Comparison of ENCODE assay signal across 6 cellular contexts in genomic region chr19:7916137-7916907, GRCh38. TPM values are rescaled to one million over a fixed set of nuclear protein-coding genes. Genes with fewer than 3 reads are reported as not detected.
DNase-seq lines count a peak whose midpoint lies in the region; ATAC-seq, FAIRE-seq and TF ChIP-seq lines count a peak whose summit lies in the region.

No MANE protein-coding gene starts in this region.

- H3K4me3 ChIP-seq in keratinocyte (ENCODE audit: control insufficient read depth in 2 of 3, extremely low read depth in 1 of 3, insufficient read depth in 2 of 3, low read depth in 1 of 3, low read length in 3 of 3), result peak overlapping the region; percentile 13 to 59 (median 37)

- H3K9me1 ChIP-seq in keratinocyte (ENCODE audit: control insufficient read depth, extremely low read depth, insufficient read depth, low read length), result no peaks in the 10 kb centered on the region

- DNase-seq in NCI-H146 (lab: John Stamatoyannopoulos, UW) (peak; percentile 40), NCI-H146 treated with DMSO at 0.1 percent for 48 hours (lab: John Stamatoyannopoulos, UW; ENCODE audit: unreplicated experiment) (no peak), keratinocyte (ENCODE audit: low read depth, low spot score) (no peak)
- peak; percentile 59 for DNase-seq in activated T-cell treated with anti-CD3 and anti-CD28 coated beads, Interleukin-2, amount 50 U/mL, for 1 hour

- dilution Hi-C loops in keratinocyte (cut with MboI; ENCODE audit: extremely low pct_ligation_motif_present, low sequenced_read_pairs), result no loop called here

- no peaks in the 10 kb centered on the region for H3K9me3 ChIP-seq in keratinocyte (ENCODE audit: control insufficient read depth, low read depth, low read length)

- peak overlapping the region; percentile 81 for H3K4me2 ChIP-seq in keratinocyte (ENCODE audit: control insufficient read depth, extremely low read depth, insufficient read depth, low read depth, low read length)

- peak overlapping the region; percentile 40 for H3K9ac ChIP-seq in keratinocyte (ENCODE audit: control insufficient read depth, extremely low read depth, insufficient read depth, low read length)

- no peak overlapping the region for H3K27ac ChIP-seq in keratinocyte (ENCODE audit: control insufficient read depth, insufficient read depth, low read length)

- no peak for FAIRE-seq in keratinocyte (lab: Jason Lieb, UNC)

- H3K79me2 ChIP-seq in keratinocyte (ENCODE audit: control insufficient read depth, insufficient read depth, low read length), result no peaks in the 10 kb centered on the region

- H3K36me3 ChIP-seq in keratinocyte (ENCODE audit: control insufficient read depth in 2 of 2, extremely low read depth in 1 of 2, insufficient read depth in 2 of 2, low read length in 2 of 2), result peaks cover 3 to 5% of the 10 kb centered on the region in 2 experiments

- no peak for TF ChIP-seq CTCF in keratinocyte (optimal IDR thresholded peaks at IDR 0.05 in 1 of 3, IDR thresholded peaks at IDR 0.05 in 1 of 3, conservative IDR thresholded peaks at IDR 0.05 in 1 of 3; ENCODE audit: extremely low read depth in 1 of 3, insufficient read depth in 2 of 3, low read length in 3 of 3)

- ATAC-seq in HG03520 (IDR thresholded peaks at IDR 0.05; ENCODE audit: unreplicated experiment) (no peak), HG03280 (IDR thresholded peaks at IDR 0.05; ENCODE audit: unreplicated experiment) (no peak)

- H4K20me1 ChIP-seq in keratinocyte (ENCODE audit: control insufficient read depth, extremely low read depth, insufficient read depth, low read length), result no peaks in the 10 kb centered on the region

- peaks cover 24% of the 10 kb centered on the region for H3K27me3 ChIP-seq in keratinocyte (ENCODE audit: control insufficient read depth, extremely low read depth, insufficient read depth, low read length)

- H3K4me1 ChIP-seq in keratinocyte (ENCODE audit: control insufficient read depth, extremely low read depth, insufficient read depth, low read length), result peaks cover 17% of the 10 kb centered on the region

- H2AFZ ChIP-seq in keratinocyte (ENCODE audit: control insufficient read depth, low read length), result no peak overlapping the region

RNA-seq across cellular contexts. Expression of gene TGFBR3L, which starts 1.7 kb away (rescaled TPM):
- 0.28 to 0.72 TPM (median 0.68 TPM) in 3 replicates for polyA plus RNA-seq in keratinocyte
- polyA plus RNA-seq in keratinocyte (2011; ENCODE audit: low read depth), result 6.7 TPM
- 0.29 and 1.6 TPM in 2 replicates for polyA plus RNA-seq in keratinocyte (2011; cell fraction: cytosol; rRNA removed)
- 0.34 and 1.3 TPM in 2 replicates for polyA plus RNA-seq in keratinocyte (2011; cell fraction: nucleus; rRNA removed)
- polyA plus RNA-seq in keratinocyte (2012; ENCODE audit: low replicate concordance), result 1.8 and 10.1 TPM in 2 replicates
- polyA minus RNA-seq in keratinocyte, result not detected in 3 replicates
- polyA minus RNA-seq in keratinocyte (2011; cell fraction: cytosol; rRNA and poly(A)+ RNA removed), result not detected
- polyA minus RNA-seq in keratinocyte (2011; cell fraction: nucleus; rRNA and poly(A)+ RNA removed), result 1.5 TPM in 1 of 2 replicates, not detected in the other

RNA-seq across cellular contexts. Expression of gene SNAPC2, which starts 3.8 kb away (rescaled TPM):
- polyA plus RNA-seq in keratinocyte, result 10.7 to 15.5 TPM (median 10.8 TPM) in 3 replicates
- polyA plus RNA-seq in keratinocyte (2011; ENCODE audit: low read depth), result 5.6 TPM
- 8.6 and 20.3 TPM in 2 replicates for polyA plus RNA-seq in keratinocyte (2011; cell fraction: cytosol; rRNA removed)
- 6.8 and 12.3 TPM in 2 replicates for polyA plus RNA-seq in keratinocyte (2011; cell fraction: nucleus; rRNA removed)
- polyA plus RNA-seq in keratinocyte (2012; ENCODE audit: low replicate concordance), result 20.4 and 21.6 TPM in 2 replicates
- polyA minus RNA-seq in keratinocyte, result 5.8 to 18.7 TPM (median 15.3 TPM) in 3 replicates
- 15.5 TPM for polyA minus RNA-seq in keratinocyte (2011; cell fraction: cytosol; rRNA and poly(A)+ RNA removed)
- polyA minus RNA-seq in keratinocyte (2011; cell fraction: nucleus; rRNA and poly(A)+ RNA removed), result 6.1 and 6.4 TPM in 2 replicates

RNA-seq across cellular contexts. Expression of gene CTXN1, which starts 9.6 kb away (rescaled TPM):
- 0.41 to 2.1 TPM (median 1.5 TPM) in 3 replicates for polyA plus RNA-seq in keratinocyte
- polyA plus RNA-seq in keratinocyte (2011; ENCODE audit: low read depth), result 1.2 TPM
- polyA plus RNA-seq in keratinocyte (2011; cell fraction: cytosol; rRNA removed), result 1.9 and 10.7 TPM in 2 replicates
- 1.7 and 3.9 TPM in 2 replicates for polyA plus RNA-seq in keratinocyte (2011; cell fraction: nucleus; rRNA removed)
- polyA plus RNA-seq in keratinocyte (2012; ENCODE audit: low replicate concordance), result 5.0 and 6.3 TPM in 2 replicates
- polyA minus RNA-seq in keratinocyte, result 0.22 to 2.0 TPM (median 0.30 TPM) in 3 replicates
- polyA minus RNA-seq in keratinocyte (2011; cell fraction: cytosol; rRNA and poly(A)+ RNA removed), result 30.5 TPM
- polyA minus RNA-seq in keratinocyte (2011; cell fraction: nucleus; rRNA and poly(A)+ RNA removed), result 0.62 and 4.4 TPM in 2 replicates

RNA-seq across cellular contexts. Expression of gene MAP2K7, which starts 12.6 kb away (rescaled TPM):
- 8.4 to 11.7 TPM (median 10.9 TPM) in 3 replicates for polyA plus RNA-seq in keratinocyte
- polyA plus RNA-seq in keratinocyte (2011; ENCODE audit: low read depth), result 15.8 TPM
- 5.2 and 11.4 TPM in 2 replicates for polyA plus RNA-seq in keratinocyte (2011; cell fraction: cytosol; rRNA removed)
- polyA plus RNA-seq in keratinocyte (2011; cell fraction: nucleus; rRNA removed), result 18.9 and 22.4 TPM in 2 replicates
- 14.5 and 18.4 TPM in 2 replicates for polyA plus RNA-seq in keratinocyte (2012; ENCODE audit: low replicate concordance)
- polyA minus RNA-seq in keratinocyte, result 7.8 to 18.9 TPM (median 8.1 TPM) in 3 replicates
- 23.4 TPM for polyA minus RNA-seq in keratinocyte (2011; cell fraction: cytosol; rRNA and poly(A)+ RNA removed)
- polyA minus RNA-seq in keratinocyte (2011; cell fraction: nucleus; rRNA and poly(A)+ RNA removed), result 11.3 and 15.2 TPM in 2 replicates

RNA-seq across cellular contexts. Expression of gene TIMM44, which starts 27.1 kb away (rescaled TPM):
- polyA plus RNA-seq in keratinocyte, result 32.4 to 37.1 TPM (median 34.8 TPM) in 3 replicates
- 29.0 TPM for polyA plus RNA-seq in keratinocyte (2011; ENCODE audit: low read depth)
- polyA plus RNA-seq in keratinocyte (2011; cell fraction: cytosol; rRNA removed), result 23.2 and 44.5 TPM in 2 replicates
- polyA plus RNA-seq in keratinocyte (2011; cell fraction: nucleus; rRNA removed), result 48.6 and 57.5 TPM in 2 replicates
- 43.7 and 46.1 TPM in 2 replicates for polyA plus RNA-seq in keratinocyte (2012; ENCODE audit: low replicate concordance)
- polyA minus RNA-seq in keratinocyte, result 15.3 to 25.4 TPM (median 20.0 TPM) in 3 replicates
- 40.5 TPM for polyA minus RNA-seq in keratinocyte (2011; cell fraction: cytosol; rRNA and poly(A)+ RNA removed)
- 23.8 and 25.2 TPM in 2 replicates for polyA minus RNA-seq in keratinocyte (2011; cell fraction: nucleus; rRNA and poly(A)+ RNA removed)

Comparison
In these comparisons a context has a peak if more than half of its experiments do, and no peak if none do; other contexts are left out.
1. DNase-seq: peak in NCI-H146 (single experiment) and activated T-cell treated with anti-CD3 and anti-CD28 coated beads, Interleukin-2, amount 50 U/mL, for 1 hour (single experiment); none in NCI-H146 treated with DMSO at 0.1 percent for 48 hours (single experiment) and keratinocyte (single experiment).